Comparison of ENCODE assay signal across 16 cellular contexts in the genomic region with DNA sequence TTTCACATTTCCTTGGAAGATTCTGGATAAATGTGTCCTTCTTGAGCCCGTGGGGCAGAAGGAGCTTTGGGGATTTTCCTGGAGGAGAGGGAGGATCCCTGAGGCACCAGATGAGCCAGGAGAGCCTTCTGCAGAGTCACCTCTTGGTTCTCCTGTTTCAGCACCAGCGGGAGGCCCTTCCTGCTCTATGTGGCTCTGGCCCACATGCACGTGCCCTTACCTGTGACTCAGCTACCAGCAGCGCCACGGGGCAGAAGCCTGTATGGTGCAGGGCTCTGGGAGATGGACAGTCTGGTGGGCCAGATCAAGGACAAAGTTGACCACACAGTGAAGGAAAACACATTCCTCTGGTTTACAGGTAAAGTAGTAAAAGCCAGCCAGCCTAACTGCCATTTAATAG.
"Had no signal": no experiment of that assay in that cellular context is flagged by ENCODE, and none has a peak within 500 bp of the region (broad histone marks: within the 10 kb centered on the region; RNA-seq: fewer than 3 reads in every experiment).

No MANE protein-coding gene starts in this region.

- H3K9me3 ChIP-seq: adrenal gland, ovary, sigmoid colon, spleen had no signal

- H3K9ac ChIP-seq: neural progenitor cell had no signal

- H3K27me3 ChIP-seq: adrenal gland, neural progenitor cell, ovary, sigmoid colon, spleen had no signal

- H3K4me3 Mint-ChIP-seq: activated T-helper 1 cell treated with anti-CD3 and anti-CD28 coated beads, Interleukin-12 subunit alpha, Interleukin-12 subunit beta, Interleukin-2, Interleukin-4 antibody, amounts not matched to agents 30 ng/mL and 10 ng/mL and 1 ng/mL, durations not matched to agents 14 hours and 24 hours and 36 hours; naive thymus-derived CD4-positive, alpha-beta T cell; neural progenitor cell; stimulated activated naive B cell treated with anti-CD40 and anti-IgM and Interleukin-4, amounts not matched to agents 10 μg/mL and 1 μg/mL and 100 μg/mL, for 72 hours had no signal

- H3K4me1 ChIP-seq: adrenal gland, neural progenitor cell, sigmoid colon had no signal

- H3K27ac ChIP-seq: adrenal gland, neural progenitor cell, ovary, sigmoid colon had no signal

- H3K4me1 Mint-ChIP-seq: neural progenitor cell; stimulated activated naive B cell treated with anti-CD40 and anti-IgM and Interleukin-4, amounts not matched to agents 10 μg/mL and 1 μg/mL and 100 μg/mL, for 72 hours had no signal

- H3K4me2 ChIP-seq: neural progenitor cell had no signal

- DNase-seq: activated CD4-positive, alpha-beta T cell treated with anti-CD3 and anti-CD28 coated beads for 1 hour; activated CD4-positive, alpha-beta T cell treated with anti-CD3 and anti-CD28 coated beads, Interleukin-2, amount 50 U/mL, for 4 hours; activated gamma-delta T cell treated with Interleukin-2 at 50 U/mL for 16 hours; adrenal gland; cerebellar nuclear complex; effector CD4-positive, alpha-beta T cell; mesendoderm; naive thymus-derived CD4-positive, alpha-beta T cell; ovary; sigmoid colon; spleen; stimulated activated naive B cell treated with anti-CD40 and anti-IgM and Interleukin-4, amounts not matched to agents 10 μg/mL and 1 μg/mL and 100 μg/mL, for 72 hours had no signal

- ATAC-seq: activated naive CD4-positive, alpha-beta T cell treated with anti-CD3 and anti-CD28 coated beads, Interleukin-2, amount 50 U/mL, for 72 hours; esophagus mucosa; naive thymus-derived CD4-positive, alpha-beta T cell; stimulated activated naive B cell treated with anti-CD40 and anti-IgM and Interleukin-4, amounts not matched to agents 10 μg/mL and 1 μg/mL and 100 μg/mL, for 72 hours had no signal

- H3K27ac Mint-ChIP-seq: activated naive CD4-positive, alpha-beta T cell treated with anti-CD3 and anti-CD28 coated beads, Interleukin-2, amount 50 U/mL, for 72 hours; activated T-helper 1 cell treated with anti-CD3 and anti-CD28 coated beads, Interleukin-12 subunit alpha, Interleukin-12 subunit beta, Interleukin-2, Interleukin-4 antibody, amounts not matched to agents 30 ng/mL and 10 ng/mL and 1 ng/mL, durations not matched to agents 14 hours and 24 hours and 36 hours; naive thymus-derived CD4-positive, alpha-beta T cell; neural progenitor cell; stimulated activated naive B cell treated with anti-CD40 and anti-IgM and Interleukin-4, amounts not matched to agents 10 μg/mL and 1 μg/mL and 100 μg/mL, for 72 hours had no signal

- H3K36me3 ChIP-seq: adrenal gland, neural progenitor cell, ovary, sigmoid colon had no signal

- H3K9me3 Mint-ChIP-seq: activated naive CD4-positive, alpha-beta T cell treated with anti-CD3 and anti-CD28 coated beads, Interleukin-2, amount 50 U/mL, for 72 hours; activated T-helper 1 cell treated with anti-CD3 and anti-CD28 coated beads, Interleukin-12 subunit alpha, Interleukin-12 subunit beta, Interleukin-2, Interleukin-4 antibody, amounts not matched to agents 30 ng/mL and 10 ng/mL and 1 ng/mL, durations not matched to agents 14 hours and 24 hours and 36 hours had no signal

- H2AFZ ChIP-seq: neural progenitor cell had no signal

- H3K4me3 ChIP-seq: adrenal gland, neural progenitor cell, ovary, sigmoid colon, spleen had no signal

- H3K36me3 Mint-ChIP-seq: activated naive CD4-positive, alpha-beta T cell treated with anti-CD3 and anti-CD28 coated beads, Interleukin-2, amount 50 U/mL, for 72 hours had no signal
